In genomic region chr15:32923176-32923575, GRCh38 we compare ENCODE assay signal across 1 cellular context.
TF ChIP-seq lines count a peak whose summit lies in the region.

No MANE protein-coding gene starts in this region.

TF ChIP-seq in IMR-90, 13 proteins besides CTCF, POLR2A, EP300 and RAD21 (continued from another document):
- TF ChIP-seq ELK1 (IDR thresholded peaks at IDR 0.05; ENCODE audit: borderline replicate concordance, low read depth, low read length), result no peak
- no peak for TF ChIP-seq MAFK (IDR thresholded peaks at IDR 0.05; ENCODE audit: low read depth, low read length)
- TF ChIP-seq MXI1 (IDR thresholded peaks at IDR 0.05; ENCODE audit: borderline replicate concordance, low read depth, low read length), result no peak
- no peak for TF ChIP-seq BHLHE40 (IDR thresholded peaks at IDR 0.05; ENCODE audit: low read depth, low read length)
- TF ChIP-seq MAZ (IDR thresholded peaks at IDR 0.05; ENCODE audit: borderline replicate concordance, low read depth, low read length), result no peak
